ENCODE assay signal across 16 cellular contexts in genomic region chrY:8004196-8004595, GRCh38.
DNase-seq lines count a peak whose midpoint lies in the region; ATAC-seq and TF ChIP-seq lines count a peak whose summit lies in the region.
"Had no signal": no experiment of that assay in that cellular context is flagged by ENCODE, and none has a peak within 500 bp of the region (broad histone marks: within the 10 kb centered on the region; RNA-seq: fewer than 3 reads in every experiment).

No MANE protein-coding gene starts in this region.

- H3K9me3 ChIP-seq in suprapubic skin, result no peaks in the 10 kb centered on the region
- H3K9me3 ChIP-seq: BLaER1, uterus had no signal

- H3K27me3 ChIP-seq in suprapubic skin, result no peaks in the 10 kb centered on the region
- H3K27me3 ChIP-seq: BLaER1, uterus had no signal

- peak; percentile 69 for ATAC-seq in HG03442 (IDR thresholded peaks at IDR 0.05; ENCODE audit: unreplicated experiment)
- ATAC-seq: GM12878 had no signal

- H3K4me3 ChIP-seq in cardiac fibroblast (replicated peaks in 1 of 2; ENCODE audit: low read depth in 2 of 2, low read length in 2 of 2) (no peak overlapping the region), suprapubic skin (no peak overlapping the region)
- H3K4me3 ChIP-seq: BLaER1, GM12878, uterus had no signal

- TF ChIP-seq CTCF in cardiac fibroblast (IDR thresholded peaks at IDR 0.05; ENCODE audit: low read depth, low read length), result no peak
- no peak for TF ChIP-seq CTCF in suprapubic skin (IDR thresholded peaks at IDR 0.05)

- DNase-seq in stimulated activated CD4-positive, alpha-beta T cell treated with anti-CD3 and anti-CD28 coated beads, Interleukin-1b, Interleukin-23, amount 100 ng/mL, for 24 hours (ENCODE audit: low read depth in 4 of 4, low spot score in 1 of 4), result peak in 3 of 4 experiments; percentile 0 to 11 (median 1)
- DNase-seq in stimulated activated CD4-positive, alpha-beta T cell treated with anti-CD3 and anti-CD28 coated beads, Interleukin-12 subunit alpha, Interleukin-12 subunit beta, amount 100 ng/mL, for 4 hours, result no peak
- DNase-seq in cardiac fibroblast (ENCODE audit: low read depth in 2 of 2) (peak; percentile 8 to 90), stromal cell of bone marrow (ENCODE audit: low read depth) (peak; percentile 2), C1 segment of cervical spinal cord (lab: John Stamatoyannopoulos, UW) (no peak), suprapubic skin (ENCODE audit: low spot score in 2 of 2) (no peak), NK-92 (lab: John Stamatoyannopoulos, UW; ENCODE audit: unreplicated experiment) (no peak)
- DNase-seq: activated CD4-positive, alpha-beta T cell treated with anti-CD3 and anti-CD28 coated beads, Interleukin-2, amount 50 U/mL, for 4 hours; DMS79 treated with DMSO at 0.1 percent for 48 hours; hypothalamus; NCI-H526; uterus had no signal

- TF ChIP-seq POLR2A in suprapubic skin (IDR thresholded peaks at IDR 0.05), result no peak

- no peaks in the 10 kb centered on the region for H3K36me3 ChIP-seq in suprapubic skin
- H3K36me3 ChIP-seq: BLaER1, uterus had no signal

- no peak overlapping the region for H3K27ac ChIP-seq in suprapubic skin
- H3K27ac ChIP-seq: BLaER1, KMS-11, uterus had no signal

- WGBS in suprapubic skin, result no CpG with 5 or more reads among the region's 3 CpGs

- TF ChIP-seq EP300 in suprapubic skin (IDR thresholded peaks at IDR 0.05), result no peak

- H3K4me1 ChIP-seq in suprapubic skin, result no peaks in the 10 kb centered on the region
- H3K4me1 ChIP-seq: BLaER1, uterus had no signal

Comparison
In these comparisons a context has a peak if more than half of its experiments do, and no peak if none do; other contexts are left out.
1. DNase-seq: peak in stimulated activated CD4-positive, alpha-beta T cell treated with anti-CD3 and anti-CD28 coated beads, Interleukin-1b, Interleukin-23, amount 100 ng/mL, for 24 hours (3 of 4), cardiac fibroblast (2 of 2) and stromal cell of bone marrow (single experiment); none in stimulated activated CD4-positive, alpha-beta T cell treated with anti-CD3 and anti-CD28 coated beads, Interleukin-12 subunit alpha, Interleukin-12 subunit beta, amount 100 ng/mL, for 4 hours (single experiment), C1 segment of cervical spinal cord (0 of 14), suprapubic skin (0 of 2) and NK-92 (single experiment).